8 cellular contexts compared by ENCODE assay signal in the genomic region with DNA sequence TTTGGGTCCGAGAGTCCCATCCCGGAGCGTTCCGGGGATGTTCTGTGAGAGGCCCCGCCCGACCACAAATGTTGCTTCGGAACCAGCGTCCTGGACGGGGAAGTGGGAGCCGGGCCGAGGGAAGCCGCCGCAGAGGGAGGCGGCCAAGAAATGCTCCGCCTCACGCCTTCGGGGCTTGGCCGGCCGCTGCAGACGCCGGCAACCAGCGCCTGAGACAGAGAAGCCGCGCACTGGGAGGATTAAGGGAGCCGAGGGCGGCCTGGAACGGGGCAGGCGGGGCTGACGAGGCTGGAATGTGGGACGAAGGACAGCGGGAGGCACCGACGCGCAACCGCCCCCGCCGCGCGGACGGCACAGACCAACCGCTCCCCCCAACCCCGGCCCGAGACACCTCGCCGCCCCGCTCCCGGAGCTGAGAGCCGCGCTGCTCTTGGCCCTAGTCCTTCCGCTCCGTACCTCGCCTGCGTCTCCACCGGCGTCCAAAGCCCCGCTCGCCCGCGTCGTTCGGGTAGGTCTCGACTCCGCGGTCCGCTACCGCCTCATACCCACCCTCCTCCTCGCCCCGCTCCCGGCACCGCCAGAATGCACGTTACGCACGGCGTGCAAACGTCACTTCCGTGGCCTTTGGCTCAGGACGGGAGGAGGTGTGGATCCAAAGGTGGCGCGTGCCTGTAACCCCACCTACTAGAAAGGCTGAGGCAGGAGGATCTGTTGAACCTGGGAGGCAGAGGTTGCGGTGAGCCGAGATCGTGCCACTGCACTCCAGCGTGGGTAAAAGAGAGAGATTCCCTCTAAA. TPM values are rescaled to one million over a fixed set of nuclear protein-coding genes. Genes with fewer than 3 reads are reported as not detected.
DNase-seq lines count a peak whose midpoint lies in the region; ATAC-seq and TF ChIP-seq lines count a peak whose summit lies in the region.

No MANE protein-coding gene starts in this region.

- H3K4me3 ChIP-seq in AG04449 (ENCODE audit: low read depth, low read length) (peak overlapping the region; percentile 97), cardiac fibroblast (replicated peaks in 1 of 2; ENCODE audit: low read depth in 2 of 2, low read length in 2 of 2) (peak overlapping the region; percentile 96 to 98), spleen (peak overlapping the region; percentile 66 to 91 (median 85))

- peaks cover 0 to 60% (median 45%) of the 10 kb centered on the region in 6 donors for H3K4me1 ChIP-seq in spleen

- TF ChIP-seq POLR2A in spleen (IDR thresholded peaks at IDR 0.05) = peak; percentile 17 to 84 (median 30)

- peak; percentile 85 for ATAC-seq in GM18870 (IDR thresholded peaks at IDR 0.05; ENCODE audit: unreplicated experiment)
- peak; percentile 97 for ATAC-seq in HG03108 (IDR thresholded peaks at IDR 0.05; ENCODE audit: unreplicated experiment)
- ATAC-seq in WTC11 = peak; percentile 92

- peak overlapping the region; percentile 86 for H3K4me3 Mint-ChIP-seq in WTC11

- POLR2A ChIA-PET in AG04449 (lab: Yijun Ruan, JAX) = no interaction called here
- POLR2A ChIA-PET in WTC11 (lab: Charles Lee) = interaction anchor here (0.7 kb wide), 1 partner anchor 33 kb away, joined by 8 read pairs; no protein-coding TSS in a partner anchor

- no peaks in the 10 kb centered on the region for H3K27me3 ChIP-seq in spleen (replicated peaks in 1 of 7)

- CTCF ChIA-PET in AG04449 (lab: Yijun Ruan, JAX) = no interaction called here
- CTCF ChIA-PET in WTC11 (lab: Charles Lee) = no interaction called here

- peaks cover 29% of the 10 kb centered on the region for H3K9me3 Mint-ChIP-seq in WTC11

- intact Hi-C loops in spleen (cut with DNase I; ENCODE audit: low total_unique reads) = no loop called here

- no peaks in the 10 kb centered on the region for H3K9me3 ChIP-seq in spleen

- peak overlapping the region; percentile 73 for H3K27ac Mint-ChIP-seq in WTC11

- H3K27ac ChIP-seq in spleen = peak overlapping the region; percentile 80 to 96 (median 92)

- WGBS in spleen, 5 donors = 0 to 1% (median 0%) methylated on average over 36 to 83 of the region's 83 CpGs

- peaks cover 0 to 10% (median 0%) of the 10 kb centered on the region in 6 donors for H3K36me3 ChIP-seq in spleen

- peaks cover 24% of the 10 kb centered on the region for H3K36me3 Mint-ChIP-seq in WTC11

- DNase-seq in AG04449 (ENCODE audit: low read depth, low spot score) (peak; percentile 23), NCI-H2171 treated with DMSO at 0.1 percent for 48 hours (lab: John Stamatoyannopoulos, UW) (peak; percentile 88), WTC11 (ENCODE audit: low spot score) (peak; percentile 79), cardiac fibroblast (ENCODE audit: low read depth in 2 of 2) (peak; percentile 87 to 90), inferior parietal cortex (ENCODE audit: extremely low spot score) (peak; percentile 95), spleen (peak; percentile 98)

- H3K27me3 Mint-ChIP-seq in WTC11 (ENCODE audit: low read depth) = peaks cover 12% of the 10 kb centered on the region

- TF ChIP-seq CTCF in AG04449 (IDR thresholded peaks at IDR 0.05; ENCODE audit: insufficient read depth, low read length, missing control alignments) (no peak), WTC11 (IDR thresholded peaks at IDR 0.05) (no peak), cardiac fibroblast (IDR thresholded peaks at IDR 0.05; ENCODE audit: low read depth, low read length) (no peak), spleen (IDR thresholded peaks at IDR 0.05 in 8 of 11, conservative IDR thresholded peaks at IDR 0.05 in 3 of 11) (no peak)

- H3K4me1 Mint-ChIP-seq in WTC11 = peaks cover 27% of the 10 kb centered on the region

TF ChIP-seq in WTC11, 78 proteins besides CTCF, POLR2A, EP300 and RAD21 (continues in another document):
- TF ChIP-seq CREB1 (CRISPR knock-in tag; IDR thresholded peaks at IDR 0.05) (0 out of 2 replicates have a peak, but pooled peaks have one; percentile 54), GRHL2 (CRISPR knock-in tag; IDR thresholded peaks at IDR 0.05; ENCODE audit: insufficient replicate concordance, severe bottlenecking) (no peak), ZNF317 (CRISPR knock-in tag; IDR thresholded peaks at IDR 0.05; ENCODE audit: borderline replicate concordance, low read depth) (no peak), TCF7 (CRISPR knock-in tag; IDR thresholded peaks at IDR 0.05; ENCODE audit: low read depth) (peak; percentile 50; the same call in 1 of the 2 replicates), ZBTB21 (CRISPR knock-in tag; IDR thresholded peaks at IDR 0.05; ENCODE audit: borderline replicate concordance) (peak; percentile 57; the same call in 1 of the 2 replicates), ZNF138 (CRISPR knock-in tag; conservative IDR thresholded peaks at IDR 0.05) (no peak), ZNF671 (CRISPR knock-in tag; IDR thresholded peaks at IDR 0.05) (no peak), ZNF416 (CRISPR knock-in tag; IDR thresholded peaks at IDR 0.05) (0 out of 2 replicates have a peak, but pooled peaks have one; percentile 20), MYBL2 (CRISPR knock-in tag; IDR thresholded peaks at IDR 0.05) (peak; percentile 39; the same call in 1 of the 2 replicates)
- TF ChIP-seq, protein P1, sequence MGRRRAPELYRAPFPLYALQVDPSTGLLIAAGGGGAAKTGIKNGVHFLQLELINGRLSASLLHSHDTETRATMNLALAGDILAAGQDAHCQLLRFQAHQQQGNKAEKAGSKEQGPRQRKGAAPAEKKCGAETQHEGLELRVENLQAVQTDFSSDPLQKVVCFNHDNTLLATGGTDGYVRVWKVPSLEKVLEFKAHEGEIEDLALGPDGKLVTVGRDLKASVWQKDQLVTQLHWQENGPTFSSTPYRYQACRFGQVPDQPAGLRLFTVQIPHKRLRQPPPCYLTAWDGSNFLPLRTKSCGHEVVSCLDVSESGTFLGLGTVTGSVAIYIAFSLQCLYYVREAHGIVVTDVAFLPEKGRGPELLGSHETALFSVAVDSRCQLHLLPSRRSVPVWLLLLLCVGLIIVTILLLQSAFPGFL (CRISPR knock-in tag; IDR thresholded peaks at IDR 0.05; ENCODE audit: borderline replicate concordance) = no peak
- TF ChIP-seq, protein P2, sequence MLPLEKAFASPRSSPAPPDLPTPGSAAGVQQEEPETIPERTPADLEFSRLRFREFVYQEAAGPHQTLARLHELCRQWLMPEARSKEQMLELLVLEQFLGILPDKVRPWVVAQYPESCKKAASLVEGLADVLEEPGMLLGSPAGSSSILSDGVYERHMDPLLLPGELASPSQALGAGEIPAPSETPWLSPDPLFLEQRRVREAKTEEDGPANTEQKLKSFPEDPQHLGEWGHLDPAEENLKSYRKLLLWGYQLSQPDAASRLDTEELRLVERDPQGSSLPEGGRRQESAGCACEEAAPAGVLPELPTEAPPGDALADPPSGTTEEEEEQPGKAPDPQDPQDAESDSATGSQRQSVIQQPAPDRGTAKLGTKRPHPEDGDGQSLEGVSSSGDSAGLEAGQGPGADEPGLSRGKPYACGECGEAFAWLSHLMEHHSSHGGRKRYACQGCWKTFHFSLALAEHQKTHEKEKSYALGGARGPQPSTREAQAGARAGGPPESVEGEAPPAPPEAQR (CRISPR knock-in tag; IDR thresholded peaks at IDR 0.05) = no peak
- TF ChIP-seq, protein P3, sequence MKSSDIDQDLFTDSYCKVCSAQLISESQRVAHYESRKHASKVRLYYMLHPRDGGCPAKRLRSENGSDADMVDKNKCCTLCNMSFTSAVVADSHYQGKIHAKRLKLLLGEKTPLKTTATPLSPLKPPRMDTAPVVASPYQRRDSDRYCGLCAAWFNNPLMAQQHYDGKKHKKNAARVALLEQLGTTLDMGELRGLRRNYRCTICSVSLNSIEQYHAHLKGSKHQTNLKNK (CRISPR knock-in tag; IDR thresholded peaks at IDR 0.05) = no peak
- TF ChIP-seq, protein P4, sequence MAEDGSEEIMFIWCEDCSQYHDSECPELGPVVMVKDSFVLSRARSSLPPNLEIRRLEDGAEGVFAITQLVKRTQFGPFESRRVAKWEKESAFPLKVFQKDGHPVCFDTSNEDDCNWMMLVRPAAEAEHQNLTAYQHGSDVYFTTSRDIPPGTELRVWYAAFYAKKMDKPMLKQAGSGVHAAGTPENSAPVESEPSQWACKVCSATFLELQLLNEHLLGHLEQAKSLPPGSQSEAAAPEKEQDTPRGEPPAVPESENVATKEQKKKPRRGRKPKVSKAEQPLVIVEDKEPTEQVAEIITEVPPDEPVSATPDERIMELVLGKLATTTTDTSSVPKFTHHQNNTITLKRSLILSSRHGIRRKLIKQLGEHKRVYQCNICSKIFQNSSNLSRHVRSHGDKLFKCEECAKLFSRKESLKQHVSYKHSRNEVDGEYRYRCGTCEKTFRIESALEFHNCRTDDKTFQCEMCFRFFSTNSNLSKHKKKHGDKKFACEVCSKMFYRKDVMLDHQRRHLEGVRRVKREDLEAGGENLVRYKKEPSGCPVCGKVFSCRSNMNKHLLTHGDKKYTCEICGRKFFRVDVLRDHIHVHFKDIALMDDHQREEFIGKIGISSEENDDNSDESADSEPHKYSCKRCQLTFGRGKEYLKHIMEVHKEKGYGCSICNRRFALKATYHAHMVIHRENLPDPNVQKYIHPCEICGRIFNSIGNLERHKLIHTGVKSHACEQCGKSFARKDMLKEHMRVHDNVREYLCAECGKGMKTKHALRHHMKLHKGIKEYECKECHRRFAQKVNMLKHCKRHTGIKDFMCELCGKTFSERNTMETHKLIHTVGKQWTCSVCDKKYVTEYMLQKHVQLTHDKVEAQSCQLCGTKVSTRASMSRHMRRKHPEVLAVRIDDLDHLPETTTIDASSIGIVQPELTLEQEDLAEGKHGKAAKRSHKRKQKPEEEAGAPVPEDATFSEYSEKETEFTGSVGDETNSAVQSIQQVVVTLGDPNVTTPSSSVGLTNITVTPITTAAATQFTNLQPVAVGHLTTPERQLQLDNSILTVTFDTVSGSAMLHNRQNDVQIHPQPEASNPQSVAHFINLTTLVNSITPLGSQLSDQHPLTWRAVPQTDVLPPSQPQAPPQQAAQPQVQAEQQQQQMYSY (CRISPR knock-in tag; IDR thresholded peaks at IDR 0.05) = no peak
- TF ChIP-seq, protein P5, sequence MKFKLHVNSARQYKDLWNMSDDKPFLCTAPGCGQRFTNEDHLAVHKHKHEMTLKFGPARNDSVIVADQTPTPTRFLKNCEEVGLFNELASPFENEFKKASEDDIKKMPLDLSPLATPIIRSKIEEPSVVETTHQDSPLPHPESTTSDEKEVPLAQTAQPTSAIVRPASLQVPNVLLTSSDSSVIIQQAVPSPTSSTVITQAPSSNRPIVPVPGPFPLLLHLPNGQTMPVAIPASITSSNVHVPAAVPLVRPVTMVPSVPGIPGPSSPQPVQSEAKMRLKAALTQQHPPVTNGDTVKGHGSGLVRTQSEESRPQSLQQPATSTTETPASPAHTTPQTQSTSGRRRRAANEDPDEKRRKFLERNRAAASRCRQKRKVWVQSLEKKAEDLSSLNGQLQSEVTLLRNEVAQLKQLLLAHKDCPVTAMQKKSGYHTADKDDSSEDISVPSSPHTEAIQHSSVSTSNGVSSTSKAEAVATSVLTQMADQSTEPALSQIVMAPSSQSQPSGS (CRISPR knock-in tag; IDR thresholded peaks at IDR 0.05; ENCODE audit: borderline replicate concordance, low read depth) = no peak

RNA-seq across cellular contexts. Expression of a gene that starts 36.7 kb away (rescaled TPM):
- 10.5 to 11.6 TPM (median 10.8 TPM) in 3 replicates for total RNA-seq in WTC11 (2021)
- total RNA-seq in spleen = 10 to 100 TPM; 13.3 to 25.0 (median 16.7) TPM
- 1 to 10 TPM; 2.3 to 5.7 (median 4.2) TPM for polyA plus RNA-seq in spleen

Comparison
In these comparisons a context has a peak if more than half of its experiments do, and no peak if none do; other contexts are left out.
1. Peak in every context shown above with its lines: DNase-seq, ATAC-seq, H3K4me3 ChIP-seq and H3K27ac ChIP-seq.
2. DNase-seq: peak in every context shown above with its lines; median percentile 98 in spleen; 95 in inferior parietal cortex; 88 in cardiac fibroblast; 88 in NCI-H2171 treated with DMSO at 0.1 percent for 48 hours; 79 in WTC11; 23 in AG04449.